8 cellular contexts compared by ENCODE assay signal in genomic region chr12:104958946-104959841, GRCh38.
DNase-seq lines count a peak whose midpoint lies in the region; ATAC-seq and TF ChIP-seq lines count a peak whose summit lies in the region.

No MANE protein-coding gene starts in this region.

- H3K27ac ChIP-seq in RWPE1 = peak overlapping the region; percentile 49
- H3K27ac ChIP-seq in epithelial cell of prostate = peak overlapping the region; percentile 40
- H3K27ac ChIP-seq in neutrophil = no peak overlapping the region

- no peak for DNase-seq in activated T-cell treated with anti-CD3 and anti-CD28 coated beads, Interleukin-2, amount 50 U/mL, for 24 hours
- no peak for DNase-seq in activated T-cell treated with anti-CD3 and anti-CD28 coated beads, Interleukin-2, amount 50 U/mL, for 1 hour
- DNase-seq in RWPE1 (ENCODE audit: low spot score) = peak; percentile 44
- DNase-seq in epithelial cell of prostate (ENCODE audit: low read depth, low spot score) = no peak
- DNase-seq in NCI-H1694 treated with DMSO at 0.1 percent for 48 hours (lab: John Stamatoyannopoulos, UW) = no peak

- CTCF ChIA-PET in RWPE1 (lab: Yijun Ruan, JAX) = interaction anchor here (0.6 to 1.8 kb wide), 7 partner anchors 16 to 578 kb away, joined by 3 to 8 read pairs (median 4); partner anchors contain the start of gene NOPCHAP1

- peak overlapping the region; percentile 55 to 62 for H3K4me3 ChIP-seq in neutrophil (ENCODE audit: low read depth in 1 of 2, low read length in 1 of 2)

- H3K9me3 ChIP-seq in neutrophil = no peaks in the 10 kb centered on the region

- TF ChIP-seq CTCF in RWPE1 (conservative IDR thresholded peaks at IDR 0.05; ENCODE audit: low read depth) (no peak), neutrophil (IDR thresholded peaks at IDR 0.05) (no peak)

- peaks cover 30% of the 10 kb centered on the region for H3K27me3 Mint-ChIP-seq in activated T-cell treated with anti-CD3 and anti-CD28 coated beads, Interleukin-2, amount 50 U/mL, for 24 hours

- POLR2A ChIA-PET in RWPE1 (lab: Yijun Ruan, JAX; ENCODE audit: low non-redundant PET) = no interaction called here

- no peaks in the 10 kb centered on the region for H3K36me3 ChIP-seq in neutrophil

- ATAC-seq in HG03571 (IDR thresholded peaks at IDR 0.05; ENCODE audit: unreplicated experiment) (no peak), HG02588 (IDR thresholded peaks at IDR 0.05; ENCODE audit: unreplicated experiment) (no peak)

- H3K27ac Mint-ChIP-seq in activated T-cell treated with anti-CD3 and anti-CD28 coated beads, Interleukin-2, amount 50 U/mL, for 24 hours = peak overlapping the region; percentile 94

- peaks cover 11 to 14% of the 10 kb centered on the region in 2 experiments for H3K4me1 ChIP-seq in neutrophil (ENCODE audit: control insufficient read depth in 1 of 2, insufficient read depth in 1 of 2, low read depth in 1 of 2, low read length in 1 of 2)

- H3K27me3 ChIP-seq in neutrophil = peaks cover 91% of the 10 kb centered on the region

- peak overlapping the region; percentile 83 for H3K4me3 Mint-ChIP-seq in activated T-cell treated with anti-CD3 and anti-CD28 coated beads, Interleukin-2, amount 50 U/mL, for 24 hours

- peaks cover 27% of the 10 kb centered on the region for H3K4me1 Mint-ChIP-seq in activated T-cell treated with anti-CD3 and anti-CD28 coated beads, Interleukin-2, amount 50 U/mL, for 24 hours (ENCODE audit: low read depth)

- H3K36me3 Mint-ChIP-seq in activated T-cell treated with anti-CD3 and anti-CD28 coated beads, Interleukin-2, amount 50 U/mL, for 24 hours (ENCODE audit: low read depth) = peaks cover 2% of the 10 kb centered on the region

- H3K9me3 Mint-ChIP-seq in activated T-cell treated with anti-CD3 and anti-CD28 coated beads, Interleukin-2, amount 50 U/mL, for 24 hours = no peaks in the 10 kb centered on the region
